Comparison of ENCODE assay signal across 10 cellular contexts in genomic region chr1:154329152-154329521, GRCh38. TPM values are rescaled to one million over a fixed set of nuclear protein-coding genes. Genes with fewer than 3 reads are reported as not detected.
DNase-seq lines count a peak whose midpoint lies in the region; ATAC-seq, FAIRE-seq and TF ChIP-seq lines count a peak whose summit lies in the region.
"Had no signal": no experiment of that assay in that cellular context is flagged by ENCODE, and none has a peak within 500 bp of the region (broad histone marks: within the 10 kb centered on the region; RNA-seq: fewer than 3 reads in every experiment).

No MANE protein-coding gene starts in this region.

- peak; percentile 54 for TF ChIP-seq RAD21 in Ishikawa (IDR thresholded peaks at IDR 0.05; ENCODE audit: low read depth)

- peaks cover 40% of the 10 kb centered on the region for H3K4me1 Mint-ChIP-seq in nephron progenitor cell

- H3K9me3 Mint-ChIP-seq in nephron progenitor cell, result no peaks in the 10 kb centered on the region

- WGBS in pancreas, 2 donors, result 67 to 73% methylated on average over 6 of the region's 6 CpGs

- H3K4me3 Mint-ChIP-seq in nephron progenitor cell, result peak overlapping the region; percentile 83

- peak overlapping the region; percentile 98 for H3K4me2 ChIP-seq in BLaER1

- ATAC-seq in HG02623 (IDR thresholded peaks at IDR 0.05; ENCODE audit: unreplicated experiment) (no peak), pancreas (no peak)

- DNase-seq in coronary artery (ENCODE audit: low spot score), result no peak
- peak; percentile 26 for DNase-seq in nephron progenitor cell
- no peak for DNase-seq in pancreas
- no peak for DNase-seq in midbrain (lab: John Stamatoyannopoulos, UW)
- no peak for DNase-seq in SIG-M5 treated with dmso at 0.1 percent for 504 hours (lab: John Stamatoyannopoulos, UW; ENCODE audit: unreplicated experiment)
- DNase-seq: SW 1271 had no signal

- H4K20me1 ChIP-seq in BLaER1, result peaks cover 36% of the 10 kb centered on the region

- H3K36me3 ChIP-seq in BLaER1, result peaks cover 49% of the 10 kb centered on the region
- no peaks in the 10 kb centered on the region for H3K36me3 ChIP-seq in pancreas

- peak overlapping the region; percentile 87 for H3K4me3 ChIP-seq in BLaER1
- H3K4me3 ChIP-seq in coronary artery, result peak overlapping the region; percentile 84
- H3K4me3 ChIP-seq in pancreas, result peak overlapping the region in 1 of 4 donors; percentile 45

- TF ChIP-seq EP300 in Ishikawa (IDR thresholded peaks at IDR 0.05; ENCODE audit: borderline replicate concordance), result no peak

- peaks cover 33% of the 10 kb centered on the region for H3K36me3 Mint-ChIP-seq in nephron progenitor cell (ENCODE audit: low read depth)

- H3K27me3 ChIP-seq in BLaER1 (no peaks in the 10 kb centered on the region), pancreas (no peaks in the 10 kb centered on the region)

- peaks cover 4% of the 10 kb centered on the region for H3K27me3 Mint-ChIP-seq in nephron progenitor cell (ENCODE audit: low read depth, poor library complexity)

- H3K9me3 ChIP-seq in BLaER1 (no peaks in the 10 kb centered on the region), pancreas (no peaks in the 10 kb centered on the region)

- H3K27ac ChIP-seq in BLaER1 (peak overlapping the region; percentile 98), coronary artery (peak overlapping the region; percentile 98 to 100), pancreas (no peak overlapping the region)

- TF ChIP-seq CTCF in coronary artery (IDR thresholded peaks at IDR 0.05) (no peak), nephron progenitor cell (IDR thresholded peaks at IDR 0.05) (peak; percentile 21), pancreas (IDR thresholded peaks at IDR 0.05) (no peak)

- H3K27ac Mint-ChIP-seq in nephron progenitor cell, result no peak overlapping the region

- no peak for FAIRE-seq in pancreas (lab: Jason Lieb, UNC)
- FAIRE-seq: GM19239 had no signal

- H3K4me1 ChIP-seq in BLaER1 (peaks cover 56% of the 10 kb centered on the region), pancreas (peaks cover 0 to 16% (median 4%) of the 10 kb centered on the region in 3 donors)

- intact Hi-C loops in pancreas (cut with DNase I), result no loop called here

- H3K9ac ChIP-seq in BLaER1, result peak overlapping the region; percentile 97; the same call in 1 of the 2 replicates

TF ChIP-seq in Ishikawa, 13 proteins besides CTCF, POLR2A, EP300 and RAD21:
- TF ChIP-seq NFIC (IDR thresholded peaks at IDR 0.05) (no peak), ZBTB7A (IDR thresholded peaks at IDR 0.05; ENCODE audit: low read depth) (no peak; the same call in 1 of the 2 replicates), TAF1 (IDR thresholded peaks at IDR 0.05; ENCODE audit: low read depth) (no peak), YY1 (IDR thresholded peaks at IDR 0.05; ENCODE audit: low read depth) (no peak), MAX (IDR thresholded peaks at IDR 0.05) (no peak), TCF12 (IDR thresholded peaks at IDR 0.05; ENCODE audit: low read depth) (no peak), FOXM1 (IDR thresholded peaks at IDR 0.05; ENCODE audit: borderline replicate concordance, low read depth) (no peak), CEBPB (IDR thresholded peaks at IDR 0.05) (no peak), TEAD4 (IDR thresholded peaks at IDR 0.05) (no peak), EGR1 (IDR thresholded peaks at IDR 0.05) (no peak), CREB1 (IDR thresholded peaks at IDR 0.05; ENCODE audit: low read depth) (no peak)
- TF ChIP-seq, protein P1, sequence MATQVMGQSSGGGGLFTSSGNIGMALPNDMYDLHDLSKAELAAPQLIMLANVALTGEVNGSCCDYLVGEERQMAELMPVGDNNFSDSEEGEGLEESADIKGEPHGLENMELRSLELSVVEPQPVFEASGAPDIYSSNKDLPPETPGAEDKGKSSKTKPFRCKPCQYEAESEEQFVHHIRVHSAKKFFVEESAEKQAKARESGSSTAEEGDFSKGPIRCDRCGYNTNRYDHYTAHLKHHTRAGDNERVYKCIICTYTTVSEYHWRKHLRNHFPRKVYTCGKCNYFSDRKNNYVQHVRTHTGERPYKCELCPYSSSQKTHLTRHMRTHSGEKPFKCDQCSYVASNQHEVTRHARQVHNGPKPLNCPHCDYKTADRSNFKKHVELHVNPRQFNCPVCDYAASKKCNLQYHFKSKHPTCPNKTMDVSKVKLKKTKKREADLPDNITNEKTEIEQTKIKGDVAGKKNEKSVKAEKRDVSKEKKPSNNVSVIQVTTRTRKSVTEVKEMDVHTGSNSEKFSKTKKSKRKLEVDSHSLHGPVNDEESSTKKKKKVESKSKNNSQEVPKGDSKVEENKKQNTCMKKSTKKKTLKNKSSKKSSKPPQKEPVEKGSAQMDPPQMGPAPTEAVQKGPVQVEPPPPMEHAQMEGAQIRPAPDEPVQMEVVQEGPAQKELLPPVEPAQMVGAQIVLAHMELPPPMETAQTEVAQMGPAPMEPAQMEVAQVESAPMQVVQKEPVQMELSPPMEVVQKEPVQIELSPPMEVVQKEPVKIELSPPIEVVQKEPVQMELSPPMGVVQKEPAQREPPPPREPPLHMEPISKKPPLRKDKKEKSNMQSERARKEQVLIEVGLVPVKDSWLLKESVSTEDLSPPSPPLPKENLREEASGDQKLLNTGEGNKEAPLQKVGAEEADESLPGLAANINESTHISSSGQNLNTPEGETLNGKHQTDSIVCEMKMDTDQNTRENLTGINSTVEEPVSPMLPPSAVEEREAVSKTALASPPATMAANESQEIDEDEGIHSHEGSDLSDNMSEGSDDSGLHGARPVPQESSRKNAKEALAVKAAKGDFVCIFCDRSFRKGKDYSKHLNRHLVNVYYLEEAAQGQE (IDR thresholded peaks at IDR 0.05; ENCODE audit: low read depth), result no peak
- TF ChIP-seq, protein P2, sequence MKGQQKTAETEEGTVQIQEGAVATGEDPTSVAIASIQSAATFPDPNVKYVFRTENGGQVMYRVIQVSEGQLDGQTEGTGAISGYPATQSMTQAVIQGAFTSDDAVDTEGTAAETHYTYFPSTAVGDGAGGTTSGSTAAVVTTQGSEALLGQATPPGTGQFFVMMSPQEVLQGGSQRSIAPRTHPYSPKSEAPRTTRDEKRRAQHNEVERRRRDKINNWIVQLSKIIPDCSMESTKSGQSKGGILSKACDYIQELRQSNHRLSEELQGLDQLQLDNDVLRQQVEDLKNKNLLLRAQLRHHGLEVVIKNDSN (IDR thresholded peaks at IDR 0.05), result no peak
TF ChIP-seq in Ishikawa: peak in this region for 0.

RNA-seq across cellular contexts. Expression of gene ATP8B2, which starts 3.8 kb away (rescaled TPM):
- total RNA-seq in pancreas, result 10 to 100 TPM in 1 of 6 donors, 1 to 10 TPM in 5; 3.7 to 14.4 (median 6.1) TPM
- 1 to 10 TPM; 6.2 to 9.9 TPM for polyA plus RNA-seq in pancreas

RNA-seq across cellular contexts. Expression of gene AQP10, which starts 8.2 kb away (rescaled TPM):
- total RNA-seq in pancreas, result under 1 TPM in 1 of 6 donors, not detected in 5; 0.09 TPM
- under 1 TPM in 1 of 2 donors, not detected in 1; 0.07 TPM for polyA plus RNA-seq in pancreas

RNA-seq across cellular contexts. Expression of gene HAX1, which starts 56.7 kb away (rescaled TPM):
- 10 to 100 TPM; 36.7 to 61.1 (median 50.0) TPM for total RNA-seq in pancreas
- polyA plus RNA-seq in pancreas, result 10 to 100 TPM; 95.2 to 96.2 TPM

Comparison
In these comparisons a context has a peak if more than half of its experiments do, and no peak if none do; other contexts are left out.
1. H3K27ac ChIP-seq: peak in BLaER1 (single experiment) and coronary artery (2 of 2); none in pancreas (0 of 4).